Comparison of ENCODE assay signal across 18 cellular contexts in the genomic region with DNA sequence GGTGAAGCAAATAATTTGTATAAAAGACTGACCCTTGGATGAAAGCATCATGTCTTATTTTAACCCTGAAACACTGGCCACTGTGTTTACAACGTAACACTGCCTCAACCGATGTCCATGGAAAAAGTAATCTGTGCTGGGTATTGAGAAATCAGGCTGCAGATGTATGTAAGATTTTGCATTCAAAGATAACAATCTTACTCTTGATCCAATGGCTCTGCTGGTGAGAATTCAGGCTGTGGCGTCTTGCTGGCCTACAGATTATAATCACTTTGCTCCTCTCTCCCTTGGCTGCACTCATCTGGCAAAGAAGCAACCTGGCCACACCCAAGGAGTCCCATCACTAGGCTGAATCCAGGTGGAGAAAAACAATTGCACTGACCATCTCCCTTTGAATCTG.
"Had no signal": no experiment of that assay in that cellular context is flagged by ENCODE, and none has a peak within 500 bp of the region (broad histone marks: within the 10 kb centered on the region; RNA-seq: fewer than 3 reads in every experiment).

No MANE protein-coding gene starts in this region.

- H3K4me3 Mint-ChIP-seq: activated naive CD8-positive, alpha-beta T cell; memory B cell; naive thymus-derived CD8-positive, alpha-beta T cell; stimulated activated effector memory CD8-positive, alpha-beta T cell treated with anti-CD3 and anti-CD28 coated beads, Interleukin-12 subunit alpha, Interleukin-12 subunit beta, amount 100 ng/mL, for 72 hours had no signal

- H3K27me3 ChIP-seq: gastrocnemius medialis, ovary, testis, upper lobe of left lung had no signal

- H3K4me1 ChIP-seq: testis had no signal

- DNase-seq: amygdala; dorsolateral prefrontal cortex; gastrocnemius medialis; head of caudate nucleus; kidney glomerular epithelial cell; left ventricle myocardium superior; naive thymus-derived CD8-positive, alpha-beta T cell; ovary; stimulated activated CD4-positive, alpha-beta T cell treated with anti-CD3 and anti-CD28 coated beads, Interleukin-4, amount 100 ng/mL, for 24 hours; testis; upper lobe of left lung had no signal

- H3K9me3 ChIP-seq: gastrocnemius medialis, ovary, testis, upper lobe of left lung had no signal

- H3K4me3 ChIP-seq: dorsolateral prefrontal cortex, ovary, smooth muscle cell, testis, upper lobe of left lung had no signal

- H3K4me1 Mint-ChIP-seq: memory B cell; stimulated activated effector memory CD8-positive, alpha-beta T cell treated with anti-CD3 and anti-CD28 coated beads, Interleukin-12 subunit alpha, Interleukin-12 subunit beta, amount 100 ng/mL, for 72 hours had no signal

- H3K27ac ChIP-seq: dorsolateral prefrontal cortex, epithelial cell of prostate, ovary, testis, upper lobe of left lung had no signal

- H3K27ac Mint-ChIP-seq: activated naive CD8-positive, alpha-beta T cell; memory B cell; stimulated activated effector memory CD8-positive, alpha-beta T cell treated with anti-CD3 and anti-CD28 coated beads, Interleukin-12 subunit alpha, Interleukin-12 subunit beta, amount 100 ng/mL, for 72 hours had no signal

- ATAC-seq: activated CD4-positive, CD25-positive, alpha-beta regulatory T cell treated with anti-CD3 and anti-CD28 coated beads, Interleukin-2, amount 50 U/mL, for 24 hours; gastrocnemius medialis; left ventricle myocardium superior; naive thymus-derived CD8-positive, alpha-beta T cell; sciatic nerve; stimulated activated effector memory CD8-positive, alpha-beta T cell treated with anti-CD3 and anti-CD28 coated beads, Interleukin-12 subunit alpha, Interleukin-12 subunit beta, amount 100 ng/mL, for 72 hours had no signal

- H3K36me3 Mint-ChIP-seq: memory B cell; naive thymus-derived CD8-positive, alpha-beta T cell; stimulated activated effector memory CD8-positive, alpha-beta T cell treated with anti-CD3 and anti-CD28 coated beads, Interleukin-12 subunit alpha, Interleukin-12 subunit beta, amount 100 ng/mL, for 72 hours had no signal

- H3K4me2 ChIP-seq: smooth muscle cell had no signal

- H3K27me3 Mint-ChIP-seq: activated naive CD8-positive, alpha-beta T cell had no signal

- H3K9me3 Mint-ChIP-seq: naive thymus-derived CD8-positive, alpha-beta T cell had no signal

- H3K36me3 ChIP-seq: gastrocnemius medialis, ovary, upper lobe of left lung had no signal
